32 cellular contexts compared by ENCODE assay signal in the genomic region with DNA sequence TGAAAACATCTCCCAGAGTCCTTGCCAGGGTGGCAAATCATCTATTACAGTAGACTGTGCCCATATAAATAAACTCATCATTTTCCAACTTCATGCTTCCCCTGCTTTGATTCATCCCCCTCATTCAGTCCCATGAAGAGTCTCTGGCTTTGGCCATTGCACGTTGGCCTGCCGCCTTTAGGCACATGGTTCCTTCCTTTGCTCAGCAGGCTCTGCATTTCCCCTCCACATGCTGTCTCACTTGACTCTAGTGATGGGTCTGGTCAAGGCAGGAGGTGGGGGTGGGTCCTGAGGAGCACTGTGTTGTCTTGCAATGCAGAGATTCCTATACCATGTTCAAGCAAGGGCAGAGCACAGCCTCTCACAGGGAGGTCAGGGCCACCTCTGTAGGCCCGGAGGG.
"Had no signal": no experiment of that assay in that cellular context is flagged by ENCODE, and none has a peak within 500 bp of the region (broad histone marks: within the 10 kb centered on the region; RNA-seq: fewer than 3 reads in every experiment).

No MANE protein-coding gene starts in this region.

- H3K4me1 Mint-ChIP-seq: activated T-helper 17 cell treated with anti-CD3 and anti-CD28 coated beads, Interleukin-2, amount 50 U/mL, for 72 hours had no signal

- H3K36me3 ChIP-seq: brain microvascular endothelial cell, esophagus muscularis mucosa, gastrocnemius medialis, WERI-Rb-1 had no signal

- H3K9me3 Mint-ChIP-seq: activated B cell treated with CpG ODN at 0.5 μM for 24 hours; activated CD8-positive, alpha-beta T cell treated with anti-CD3 and anti-CD28 coated beads for 36 hours; activated T-cell treated with anti-CD3 and anti-CD28 coated beads, Interleukin-2, amount 50 U/mL, for 4 hours; activated T-helper 17 cell treated with anti-CD3 and anti-CD28 coated beads, Interleukin-2, amount 50 U/mL, for 72 hours; central memory CD8-positive, alpha-beta T cell; effector memory CD8-positive, alpha-beta T cell; T-cell; T-helper 1 cell treated with Interleukin-12 subunit alpha and Interleukin-12 subunit beta and Interleukin-4 antibody, amounts not matched to agents 30 μg/mL and 1 μg/mL, for 36 hours; T-helper 2 cell treated with Interferon-gamma antibody and Interleukin-4, amounts not matched to agents 5 μg/mL and 100 μg/mL, for 36 hours had no signal

- H3K27me3 ChIP-seq: brain microvascular endothelial cell, esophagus muscularis mucosa, gastrocnemius medialis had no signal

- ATAC-seq: activated CD4-positive, CD25-positive, alpha-beta regulatory T cell treated with anti-CD3 and anti-CD28 coated beads, Interleukin-2, amount 50 U/mL, for 24 hours; activated CD8-positive, alpha-beta T cell treated with anti-CD3 and anti-CD28 coated beads for 36 hours; activated T-cell treated with anti-CD3 and anti-CD28 coated beads, Interleukin-2, amount 50 U/mL, for 4 hours; effector memory CD8-positive, alpha-beta T cell; gastrocnemius medialis; T-cell had no signal

- H3K4me3 ChIP-seq: esophagus muscularis mucosa, gastrocnemius medialis had no signal

- H3K27ac ChIP-seq: brain microvascular endothelial cell, esophagus muscularis mucosa, foreskin keratinocyte, gastrocnemius medialis, WERI-Rb-1 had no signal

- H3K4me3 Mint-ChIP-seq: activated B cell treated with CpG ODN at 0.5 μM for 24 hours; activated CD8-positive, alpha-beta T cell treated with anti-CD3 and anti-CD28 coated beads for 36 hours; activated naive CD8-positive, alpha-beta T cell; activated T-cell treated with anti-CD3 and anti-CD28 coated beads, Interleukin-2, amount 50 U/mL, for 4 hours; activated T-helper 17 cell treated with anti-CD3 and anti-CD28 coated beads, Interleukin-2, amount 50 U/mL, for 72 hours; central memory CD8-positive, alpha-beta T cell; effector memory CD8-positive, alpha-beta T cell; T-cell; T-helper 1 cell treated with Interleukin-12 subunit alpha and Interleukin-12 subunit beta and Interleukin-4 antibody, amounts not matched to agents 30 μg/mL and 1 μg/mL, for 36 hours; T-helper 2 cell treated with Interferon-gamma antibody and Interleukin-4, amounts not matched to agents 5 μg/mL and 100 μg/mL, for 36 hours had no signal

- H3K9me3 ChIP-seq: esophagus muscularis mucosa, gastrocnemius medialis had no signal

- DNase-seq: activated B cell treated with CpG ODN at 0.5 μM for 24 hours; activated CD4-positive, alpha-beta T cell treated with anti-CD3 and anti-CD28 coated beads for 48 hours; activated CD4-positive, alpha-beta T cell treated with anti-CD3 and anti-CD28 coated beads, Interleukin-2, amount 50 U/mL, for 1 hour; activated CD4-positive, alpha-beta T cell treated with anti-CD3 and anti-CD28 coated beads, Interleukin-2, amount 50 U/mL, for 48 hours; activated CD8-positive, alpha-beta memory T cell treated with anti-CD3 and anti-CD28 coated beads for 24 hours; activated CD8-positive, alpha-beta T cell treated with anti-CD3 and anti-CD28 coated beads for 36 hours; activated effector memory CD4-positive, alpha-beta T cell treated with Interleukin-2 at 50 U/mL for 16 hours; activated gamma-delta T cell treated with Interleukin-2 at 50 U/mL for 16 hours; activated naive CD4-positive, alpha-beta T cell treated with anti-CD3 and anti-CD28 coated beads, Interleukin-2, amount 50 U/mL, for 16 hours; activated naive CD4-positive, alpha-beta T cell treated with Interleukin-2 at 50 U/mL for 16 hours; activated T-cell treated with anti-CD3 and anti-CD28 coated beads, Interleukin-2, amount 50 U/mL, for 4 hours; amniotic stem cell; anterior cingulate cortex; cortex of kidney; dermis blood vessel endothelial cell; effector CD4-positive, alpha-beta T cell; effector memory CD8-positive, alpha-beta T cell; erythroblast; gastrocnemius medialis; glutamatergic neuron; T-cell; T1000; WERI-Rb-1 had no signal

- H3K36me3 Mint-ChIP-seq: activated naive CD8-positive, alpha-beta T cell; T-cell had no signal

- H3K27ac Mint-ChIP-seq: activated B cell treated with CpG ODN at 0.5 μM for 24 hours; activated CD8-positive, alpha-beta T cell treated with anti-CD3 and anti-CD28 coated beads for 36 hours; activated naive CD8-positive, alpha-beta T cell; activated T-helper 17 cell treated with anti-CD3 and anti-CD28 coated beads, Interleukin-2, amount 50 U/mL, for 72 hours; effector memory CD8-positive, alpha-beta T cell; T-cell; T-helper 1 cell treated with Interleukin-12 subunit alpha and Interleukin-12 subunit beta and Interleukin-4 antibody, amounts not matched to agents 30 μg/mL and 1 μg/mL, for 36 hours; T-helper 2 cell treated with Interferon-gamma antibody and Interleukin-4, amounts not matched to agents 5 μg/mL and 100 μg/mL, for 36 hours had no signal

- H3K4me1 ChIP-seq: gastrocnemius medialis had no signal
